Comparison of ENCODE assay signal across 22 cellular contexts in the genomic region with DNA sequence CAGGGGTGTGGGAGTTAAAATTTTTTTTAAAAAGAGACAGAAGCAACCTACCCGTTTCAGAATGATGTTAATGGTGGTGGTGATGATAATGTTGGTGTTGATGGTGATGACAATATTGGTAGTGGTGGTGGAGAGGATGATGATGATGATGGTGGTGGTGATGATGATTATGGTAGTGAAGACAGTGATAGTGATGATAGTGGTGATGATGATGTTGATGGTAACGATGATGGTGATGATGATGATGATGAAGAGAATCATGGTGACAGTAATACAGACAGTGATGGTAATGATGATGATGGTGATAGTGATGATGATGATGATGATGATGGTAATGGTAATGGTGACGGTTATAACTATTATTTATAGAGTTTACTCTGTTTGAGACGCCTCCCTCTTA.
"Had no signal": no experiment of that assay in that cellular context is flagged by ENCODE, and none has a peak within 500 bp of the region (broad histone marks: within the 10 kb centered on the region; RNA-seq: fewer than 3 reads in every experiment).

No MANE protein-coding gene starts in this region.

- H3K27ac ChIP-seq: coronary artery, dorsolateral prefrontal cortex, esophagus muscularis mucosa, foreskin keratinocyte, gastroesophageal sphincter, heart left ventricle, hepatocyte, left lung, lower lobe of right lung had no signal

- H2AFZ ChIP-seq: hepatocyte had no signal

- H3K36me3 ChIP-seq: esophagus muscularis mucosa, gastroesophageal sphincter, heart left ventricle, left lung, lower lobe of right lung had no signal

- H3K4me1 ChIP-seq: esophagus muscularis mucosa, foreskin keratinocyte, gastroesophageal sphincter, heart left ventricle, left lung, lower lobe of right lung had no signal

- H3K4me3 ChIP-seq: coronary artery, dorsolateral prefrontal cortex, esophagus muscularis mucosa, gastroesophageal sphincter, heart left ventricle, hepatocyte, left lung, lower lobe of right lung had no signal

- H3K4me2 ChIP-seq: hepatocyte had no signal

- H3K79me2 ChIP-seq: hepatocyte had no signal

- H3K27me3 ChIP-seq: esophagus muscularis mucosa, foreskin keratinocyte, gastroesophageal sphincter, heart left ventricle, hepatocyte, left lung had no signal

- ATAC-seq: foreskin keratinocyte, gastroesophageal sphincter, heart left ventricle, left cardiac atrium, left lung, left ventricle myocardium superior, lower lobe of right lung had no signal

- H3K9me3 ChIP-seq: esophagus muscularis mucosa, gastroesophageal sphincter, heart left ventricle, left lung, lower lobe of right lung had no signal

- DNase-seq: dermis blood vessel endothelial cell; dorsolateral prefrontal cortex; effector CD4-positive, alpha-beta T cell; effector memory CD4-positive, alpha-beta T cell; foreskin keratinocyte; heart left ventricle; hypothalamus; left cardiac atrium; left lung; left ventricle myocardium superior; lower lobe of right lung; mesenchymal stem cell; midbrain had no signal

- FAIRE-seq: colon, endothelial cell of umbilical vein, frontal cortex, islet of Langerhans, keratinocyte had no signal
